Comparison of ENCODE assay signal across 23 cellular contexts in genomic region chr15:87461621-87462020, GRCh38.
DNase-seq lines count a peak whose midpoint lies in the region; ATAC-seq and TF ChIP-seq lines count a peak whose summit lies in the region.
"Had no signal": no experiment of that assay in that cellular context is flagged by ENCODE, and none has a peak within 500 bp of the region (broad histone marks: within the 10 kb centered on the region; RNA-seq: fewer than 3 reads in every experiment).

No MANE protein-coding gene starts in this region.

- H3K9me3 Mint-ChIP-seq in HFFc6, result no peaks in the 10 kb centered on the region

- no peak for ATAC-seq in HG02884 (IDR thresholded peaks at IDR 0.05; ENCODE audit: unreplicated experiment)
- ATAC-seq: GM23338, Right ventricle myocardium inferior, T-cell had no signal

- H3K36me3 Mint-ChIP-seq in HFFc6 (ENCODE audit: low read depth), result no peaks in the 10 kb centered on the region; the same call in 1 of the 2 replicates
- H3K36me3 Mint-ChIP-seq: T-cell had no signal

- no peak overlapping the region for H3K4me3 Mint-ChIP-seq in HFFc6
- H3K4me3 Mint-ChIP-seq: GM23338, H9, T-cell had no signal

- H3K4me1 Mint-ChIP-seq in HFFc6 (ENCODE audit: low read depth), result no peaks in the 10 kb centered on the region; the same call in 1 of the 2 replicates
- H3K4me1 Mint-ChIP-seq: T-cell had no signal

- no peak for TF ChIP-seq CTCF in HFFc6 (IDR thresholded peaks at IDR 0.05)

- DNase-seq in COLO829 (ENCODE audit: low spot score) (peak; percentile 13), HFFc6 (peak; percentile 28), amniotic epithelial cell (ENCODE audit: low read depth) (peak; percentile 8), putamen (ENCODE audit: low spot score) (peak; percentile 7), midbrain (lab: John Stamatoyannopoulos, UW) (no peak), MV-4-11 (lab: John Stamatoyannopoulos, UW) (no peak)
- DNase-seq: BE2C, DMS153, DND-41, H9, KBM-7, NCI-H1092, NCI-H1417 treated with DMSO at 0.1 percent for 48 hours, NCI-H1694 treated with DMSO at 0.1 percent for 48 hours, NCI-H2081, NCI-H2171, NCI-H524, NCI-H748 treated with DMSO at 0.1 percent for 48 hours, SJCRH30, T-cell had no signal

- no peak overlapping the region for H3K27ac Mint-ChIP-seq in HFFc6
- H3K27ac Mint-ChIP-seq: GM23338, H9, T-cell had no signal

- no peaks in the 10 kb centered on the region for H3K27me3 Mint-ChIP-seq in HFFc6 (ENCODE audit: insufficient read depth)

Comparison
In these comparisons a context has a peak if more than half of its experiments do, and no peak if none do; other contexts are left out.
1. DNase-seq: peak in COLO829 (single experiment), HFFc6 (single experiment), amniotic epithelial cell (single experiment) and putamen (single experiment); none in midbrain (single experiment) and MV-4-11 (single experiment).